Comparison of ENCODE assay signal across 26 cellular contexts in genomic region chr2:184192664-184193063, GRCh38.
"Had no signal": no experiment of that assay in that cellular context is flagged by ENCODE, and none has a peak within 500 bp of the region (broad histone marks: within the 10 kb centered on the region; RNA-seq: fewer than 3 reads in every experiment).

No MANE protein-coding gene starts in this region.

- H3K9me3 ChIP-seq: ovary, psoas muscle, right lobe of liver, sigmoid colon, stomach, thoracic aorta, thyroid gland, tibial nerve, upper lobe of left lung, vagina had no signal

- H3K4me1 ChIP-seq: neural progenitor cell, parathyroid adenoma, psoas muscle, right lobe of liver, sigmoid colon, stomach, thyroid gland, tibial nerve, upper lobe of left lung, vagina had no signal

- H2AFZ ChIP-seq: neural progenitor cell, parathyroid adenoma had no signal

- H3K27ac ChIP-seq: neural progenitor cell, ovary, parathyroid adenoma, psoas muscle, right lobe of liver, sigmoid colon, stomach, thoracic aorta, thyroid gland, tibial nerve, upper lobe of left lung, vagina had no signal

- H3K4me2 ChIP-seq: neural progenitor cell had no signal

- FAIRE-seq: small intestine, urothelium cell line had no signal

- H3K4me3 ChIP-seq: neural progenitor cell, ovary, psoas muscle, right lobe of liver, sigmoid colon, stomach, thoracic aorta, thyroid gland, tibial nerve, upper lobe of left lung, vagina had no signal

- H3K36me3 ChIP-seq: neural progenitor cell, ovary, right lobe of liver, sigmoid colon, stomach, thoracic aorta, thyroid gland, tibial nerve, upper lobe of left lung, vagina had no signal

- H3K27me3 ChIP-seq: neural progenitor cell, ovary, right lobe of liver, sigmoid colon, stomach, thyroid gland, tibial nerve, upper lobe of left lung, vagina had no signal

- DNase-seq: natural killer cell; occipital lobe; ovary; posterior cingulate gyrus; psoas muscle; right cardiac atrium; right lobe of liver; sigmoid colon; small intestine; stimulated activated CD4-positive, alpha-beta T cell treated with anti-CD3 and anti-CD28 coated beads, Interleukin-15, amount 100 ng/mL, for 24 hours; stimulated activated CD4-positive, alpha-beta T cell treated with anti-CD3 and anti-CD28 coated beads, Interleukin-2, amount 100 ng/mL, for 24 hours; stimulated activated CD4-positive, alpha-beta T cell treated with anti-CD3 and anti-CD28 coated beads, Interleukin-2, amount 100 ng/mL, for 48 hours; stimulated activated CD4-positive, alpha-beta T cell treated with anti-CD3 and anti-CD28 coated beads, Interleukin-4, amount 100 ng/mL, for 24 hours; stimulated activated naive B cell treated with anti-CD40 and anti-IgM and Interleukin-4, amounts not matched to agents 10 μg/mL and 1 μg/mL and 100 μg/mL, for 72 hours; stimulated activated naive CD4-positive, alpha-beta T cell treated with Interleukin-2 at 50 U/mL for 16 hours; stomach; thyroid gland; trophoblast cell; upper lobe of left lung had no signal

- H3K79me2 ChIP-seq: parathyroid adenoma had no signal

- ATAC-seq: natural killer cell; psoas muscle; right cardiac atrium; right lobe of liver; stimulated activated effector memory CD8-positive, alpha-beta T cell treated with anti-CD3 and anti-CD28 coated beads, Interleukin-12 subunit alpha, Interleukin-12 subunit beta, amount 100 ng/mL, for 72 hours; stimulated activated naive B cell treated with anti-CD40 and anti-IgM and Interleukin-4, amounts not matched to agents 10 μg/mL and 1 μg/mL and 100 μg/mL, for 72 hours had no signal

- H3K9ac ChIP-seq: neural progenitor cell, parathyroid adenoma had no signal
